35 cellular contexts compared by ENCODE assay signal in genomic region chr14:105635560-105635959, GRCh38.
"Had no signal": no experiment of that assay in that cellular context is flagged by ENCODE, and none has a peak within 500 bp of the region (broad histone marks: within the 10 kb centered on the region; RNA-seq: fewer than 3 reads in every experiment).

No MANE protein-coding gene starts in this region.

- H3K4me3 Mint-ChIP-seq: activated B cell treated with CpG ODN at 0.5 μM for 24 hours; activated CD4-positive, alpha-beta memory T cell treated with anti-CD3 and anti-CD28 coated beads for 36 hours; activated CD4-positive, alpha-beta T cell treated with anti-CD3 and anti-CD28 coated beads, Interleukin-2, amount 10 ng/mL, durations not matched to agents 24 days and 14 days; activated CD8-positive, alpha-beta T cell treated with anti-CD3 and anti-CD28 coated beads for 36 hours; activated naive CD4-positive, alpha-beta T cell treated with anti-CD3 and anti-CD28 coated beads for 36 hours; activated naive CD8-positive, alpha-beta T cell treated with anti-CD3 and anti-CD28 coated beads for 36 hours; activated T-cell treated with anti-CD3 and anti-CD28 coated beads, Interleukin-2, amount 50 U/mL, for 4 hours; activated T-cell treated with anti-CD3 and anti-CD28 coated beads, Interleukin-2, amount 50 U/mL, for 72 hours; activated T-helper 1 cell treated with anti-CD3 and anti-CD28 coated beads, Interleukin-12 subunit alpha, Interleukin-12 subunit beta, Interleukin-2, Interleukin-4 antibody, amounts not matched to agents 30 ng/mL and 10 ng/mL and 1 ng/mL, durations not matched to agents 14 hours and 24 hours and 36 hours; activated T-helper 17 cell treated with anti-CD3 and anti-CD28 coated beads, Interleukin-2, amount 50 U/mL, for 72 hours; T-helper 1 cell treated with Interleukin-12 subunit alpha and Interleukin-12 subunit beta and Interleukin-4 antibody, amounts not matched to agents 30 μg/mL and 1 μg/mL, for 36 hours; T-helper 2 cell treated with Interferon-gamma antibody and Interleukin-4, amounts not matched to agents 5 μg/mL and 100 μg/mL, for 36 hours had no signal

- H3K36me3 ChIP-seq: adrenal gland, brain microvascular endothelial cell, breast epithelium had no signal

- H3K27me3 ChIP-seq: adrenal gland, body of pancreas, brain microvascular endothelial cell had no signal

- H3K27ac ChIP-seq: adrenal gland, body of pancreas, brain microvascular endothelial cell, breast epithelium, VCaP had no signal

- H3K4me1 Mint-ChIP-seq: activated CD4-positive, alpha-beta T cell treated with anti-CD3 and anti-CD28 coated beads, Interleukin-2, amount 10 ng/mL, durations not matched to agents 24 days and 14 days; activated naive CD8-positive, alpha-beta T cell treated with anti-CD3 and anti-CD28 coated beads for 36 hours had no signal

- H3K27ac Mint-ChIP-seq: activated B cell treated with CpG ODN at 0.5 μM for 24 hours; activated CD4-positive, alpha-beta memory T cell treated with anti-CD3 and anti-CD28 coated beads for 36 hours; activated CD4-positive, alpha-beta T cell treated with anti-CD3 and anti-CD28 coated beads, Interleukin-2, amount 10 ng/mL, durations not matched to agents 24 days and 14 days; activated CD8-positive, alpha-beta T cell treated with anti-CD3 and anti-CD28 coated beads for 36 hours; activated naive CD4-positive, alpha-beta T cell treated with anti-CD3 and anti-CD28 coated beads for 36 hours; activated naive CD4-positive, alpha-beta T cell treated with anti-CD3 and anti-CD28 coated beads, Interleukin-2, amount 50 U/mL, for 72 hours; activated naive CD8-positive, alpha-beta T cell treated with anti-CD3 and anti-CD28 coated beads for 36 hours; activated T-cell treated with anti-CD3 and anti-CD28 coated beads, Interleukin-2, amount 50 U/mL, for 72 hours; activated T-helper 1 cell treated with anti-CD3 and anti-CD28 coated beads, Interleukin-12 subunit alpha, Interleukin-12 subunit beta, Interleukin-2, Interleukin-4 antibody, amounts not matched to agents 30 ng/mL and 10 ng/mL and 1 ng/mL, durations not matched to agents 14 hours and 24 hours and 36 hours; activated T-helper 17 cell treated with anti-CD3 and anti-CD28 coated beads, Interleukin-2, amount 50 U/mL, for 72 hours; T-helper 1 cell treated with Interleukin-12 subunit alpha and Interleukin-12 subunit beta and Interleukin-4 antibody, amounts not matched to agents 30 μg/mL and 1 μg/mL, for 36 hours; T-helper 2 cell treated with Interferon-gamma antibody and Interleukin-4, amounts not matched to agents 5 μg/mL and 100 μg/mL, for 36 hours had no signal

- H3K9me3 Mint-ChIP-seq: activated CD4-positive, alpha-beta T cell treated with anti-CD3 and anti-CD28 coated beads, Interleukin-2, amount 10 ng/mL, durations not matched to agents 24 days and 14 days; activated CD8-positive, alpha-beta T cell treated with anti-CD3 and anti-CD28 coated beads for 36 hours; activated T-cell treated with anti-CD3 and anti-CD28 coated beads, Interleukin-2, amount 50 U/mL, for 72 hours; activated T-helper 17 cell treated with anti-CD3 and anti-CD28 coated beads, Interleukin-2, amount 50 U/mL, for 72 hours; T-helper 2 cell treated with Interferon-gamma antibody and Interleukin-4, amounts not matched to agents 5 μg/mL and 100 μg/mL, for 36 hours had no signal

- H3K4me1 ChIP-seq: adrenal gland, body of pancreas, breast epithelium had no signal

- H3K27me3 Mint-ChIP-seq: activated B cell treated with CpG ODN at 0.5 μM for 24 hours; activated CD8-positive, alpha-beta T cell treated with anti-CD3 and anti-CD28 coated beads for 36 hours had no signal

- ATAC-seq: activated CD8-positive, alpha-beta T cell treated with anti-CD3 and anti-CD28 coated beads for 36 hours; activated naive CD4-positive, alpha-beta T cell treated with anti-CD3 and anti-CD28 coated beads, Interleukin-2, amount 50 U/mL, for 72 hours; activated T-cell treated with anti-CD3 and anti-CD28 coated beads, Interleukin-2, amount 50 U/mL, for 4 hours; activated T-cell treated with anti-CD3 and anti-CD28 coated beads, Interleukin-2, amount 50 U/mL, for 72 hours; activated T-helper 17 cell treated with anti-CD3 and anti-CD28 coated beads, Interleukin-2, amount 50 U/mL, for 72 hours; body of pancreas had no signal

- DNase-seq: activated B cell treated with CpG ODN at 0.5 μM for 24 hours; activated CD4-positive, alpha-beta memory T cell treated with anti-CD3 and anti-CD28 coated beads for 36 hours; activated CD4-positive, alpha-beta T cell treated with anti-CD3 and anti-CD28 coated beads for 4 hours; activated CD4-positive, alpha-beta T cell treated with anti-CD3 and anti-CD28 coated beads, Interleukin-2, amount 10 ng/mL, durations not matched to agents 24 days and 14 days; activated CD4-positive, alpha-beta T cell treated with anti-CD3 and anti-CD28 coated beads, Interleukin-2, amount 50 U/mL, for 1 hour; activated CD4-positive, alpha-beta T cell treated with anti-CD3 and anti-CD28 coated beads, Interleukin-2, amount 50 U/mL, for 4 hours; activated CD4-positive, CD25-positive, alpha-beta regulatory T cell treated with anti-CD3 and anti-CD28 coated beads, Interleukin-2, amount 50 U/mL, for 72 hours; activated CD8-positive, alpha-beta memory T cell treated with anti-CD3 and anti-CD28 coated beads, Interleukin-2, amount 50 U/mL, for 4 hours; activated CD8-positive, alpha-beta T cell treated with anti-CD3 and anti-CD28 coated beads for 36 hours; activated effector memory CD4-positive, alpha-beta T cell treated with anti-CD3 and anti-CD28 coated beads, Interleukin-2, amount 50 U/mL, for 16 hours; activated gamma-delta T cell treated with Interleukin-2 at 50 U/mL for 16 hours; activated naive CD4-positive, alpha-beta T cell; activated naive CD4-positive, alpha-beta T cell treated with anti-CD3 and anti-CD28 coated beads for 36 hours; activated naive CD4-positive, alpha-beta T cell treated with anti-CD3 and anti-CD28 coated beads, Interleukin-2, amount 50 U/mL, for 16 hours; activated naive CD8-positive, alpha-beta T cell treated with anti-CD3 and anti-CD28 coated beads for 36 hours; activated T-cell treated with anti-CD3 and anti-CD28 coated beads for 4 hours; activated T-cell treated with anti-CD3 and anti-CD28 coated beads, Interleukin-2, amount 50 U/mL, for 1 hour; activated T-cell treated with anti-CD3 and anti-CD28 coated beads, Interleukin-2, amount 50 U/mL, for 4 hours; activated T-cell treated with anti-CD3 and anti-CD28 coated beads, Interleukin-2, amount 50 U/mL, for 72 hours; adrenal gland; amniotic stem cell; aorta; body of pancreas; brain microvascular endothelial cell; central memory CD4-positive, alpha-beta T cell; T-helper 1 cell; T-helper 2 cell; T-helper 9 cell had no signal

- H3K9me3 ChIP-seq: adrenal gland, body of pancreas had no signal

- H3K4me3 ChIP-seq: adrenal gland, body of pancreas, breast epithelium had no signal

- H3K36me3 Mint-ChIP-seq: activated CD4-positive, alpha-beta memory T cell treated with anti-CD3 and anti-CD28 coated beads for 36 hours; activated naive CD8-positive, alpha-beta T cell treated with anti-CD3 and anti-CD28 coated beads for 36 hours had no signal
